ENCODE assay signal across 22 cellular contexts in the genomic region with DNA sequence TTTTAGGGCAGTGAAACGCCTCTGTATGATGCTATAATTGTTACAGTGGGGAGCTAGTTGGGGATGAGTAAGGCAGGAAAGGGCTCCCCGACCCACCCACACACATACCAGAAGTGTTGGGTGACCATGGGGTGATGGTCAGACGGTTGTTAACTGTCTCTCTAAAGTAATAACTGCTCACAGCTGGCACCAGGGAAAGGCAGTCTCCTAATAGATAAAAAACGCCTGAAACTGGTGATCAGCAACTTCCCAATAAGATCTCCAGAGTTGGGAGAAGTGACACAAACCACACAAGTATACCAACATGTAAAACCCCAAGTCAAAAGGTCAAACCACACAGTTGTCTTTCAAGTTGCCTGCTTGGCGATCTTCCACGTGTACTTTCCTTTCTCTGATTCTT.
DNase-seq lines count a peak whose midpoint lies in the region; TF ChIP-seq lines count a peak whose summit lies in the region.
"Had no signal": no experiment of that assay in that cellular context is flagged by ENCODE, and none has a peak within 500 bp of the region (broad histone marks: within the 10 kb centered on the region; RNA-seq: fewer than 3 reads in every experiment).

No MANE protein-coding gene starts in this region.

- no peak overlapping the region for H4K12ac ChIP-seq in trophoblast cell (ENCODE audit: low read depth, low read length)

- no peaks in the 10 kb centered on the region for H3K36me3 ChIP-seq in breast epithelium
- no peaks in the 10 kb centered on the region for H3K36me3 ChIP-seq in thyroid gland
- H3K36me3 ChIP-seq in trophoblast cell (ENCODE audit: control insufficient read depth in 1 of 2, insufficient read depth in 2 of 2, low read length in 2 of 2), result no peaks in the 10 kb centered on the region
- H3K36me3 ChIP-seq: BLaER1 treated with 17β-estradiol and CSF1 and Interleukin-3, amounts not matched to agents 10 nM and 100 nM had no signal

- BruUV-seq in MCF 10A (replicated peaks; lab: Mats Ljungman, UMichigan), result no TSS peak

- no peaks in the 10 kb centered on the region for H3K79me1 ChIP-seq in trophoblast cell (ENCODE audit: low read length)

- intact Hi-C loops in MCF 10A (cut with micrococcal nuclease) (no loop called here), breast epithelium (cut with DNase I; ENCODE audit: low total_unique reads) (no loop called here), thyroid gland (cut with DNase I) (no loop called here)

- no peak overlapping the region for H3K23ac ChIP-seq in trophoblast cell (ENCODE audit: low read length)

- no peaks in the 10 kb centered on the region for H3K27me3 Mint-ChIP-seq in MCF 10A (ENCODE audit: insufficient read depth, unreplicated experiment)
- H3K27me3 Mint-ChIP-seq: CD4-positive, alpha-beta memory T cell; T-cell had no signal

- H3K79me2 ChIP-seq in trophoblast cell (ENCODE audit: control insufficient read depth, insufficient read depth, low read length, poor library complexity), result no peaks in the 10 kb centered on the region

- no peak overlapping the region for H2AFZ ChIP-seq in trophoblast cell (ENCODE audit: insufficient read depth, low read length, poor library complexity)
- H2AFZ ChIP-seq: GM23338 had no signal

- peaks cover 6% of the 10 kb centered on the region for H3K9me3 Mint-ChIP-seq in MCF 10A (ENCODE audit: unreplicated experiment)

- H2BK120ac ChIP-seq in trophoblast cell (ENCODE audit: insufficient read depth, low read length, poor library complexity), result no peak overlapping the region

- TF ChIP-seq CTCF in MCF 10A (IDR thresholded peaks at IDR 0.05; ENCODE audit: unreplicated experiment) (no peak), breast epithelium (IDR thresholded peaks at IDR 0.05) (no peak), astrocyte of the cerebellum (IDR thresholded peaks at IDR 0.05; ENCODE audit: low read depth, low read length, missing control alignments) (no peak), thyroid gland (IDR thresholded peaks at IDR 0.05) (no peak)

- H2AK5ac ChIP-seq in trophoblast cell (ENCODE audit: low read length), result no peak overlapping the region

- H3K4me2 ChIP-seq in trophoblast cell (ENCODE audit: low read length), result no peak overlapping the region
- H3K4me2 ChIP-seq: GM23338, KMS-11 had no signal

- H3K4me1 ChIP-seq in breast epithelium, result no peaks in the 10 kb centered on the region
- no peaks in the 10 kb centered on the region for H3K4me1 ChIP-seq in thyroid gland
- no peaks in the 10 kb centered on the region for H3K4me1 ChIP-seq in trophoblast cell (ENCODE audit: control insufficient read depth in 1 of 2, insufficient read depth in 2 of 2, low read length in 2 of 2)

- no peak overlapping the region for H3K4me3 Mint-ChIP-seq in MCF 10A (ENCODE audit: unreplicated experiment)
- H3K4me3 Mint-ChIP-seq: CD4-positive, alpha-beta memory T cell; GM23338; T-cell had no signal

- no peak overlapping the region for H2BK5ac ChIP-seq in trophoblast cell (ENCODE audit: low read depth, low read length, poor library complexity)

- H4K8ac ChIP-seq in trophoblast cell (ENCODE audit: low read depth, low read length), result no peak overlapping the region

- POLR2A ChIA-PET in MCF 10A (lab: Yijun Ruan, JAX), result no interaction called here

- H3K27ac ChIP-seq in breast epithelium (no peak overlapping the region), thyroid gland (no peak overlapping the region), trophoblast cell (ENCODE audit: low read depth, low read length) (no peak overlapping the region)
- H3K27ac ChIP-seq: BLaER1 treated with 17β-estradiol and CSF1 and Interleukin-3, amounts not matched to agents 10 nM and 100 nM; KMS-11 had no signal

- no peak overlapping the region for H3K9ac ChIP-seq in trophoblast cell (ENCODE audit: low read length)
- H3K9ac ChIP-seq: BLaER1 treated with 17β-estradiol and CSF1 and Interleukin-3, amounts not matched to agents 10 nM and 100 nM; KMS-11 had no signal

- no peak overlapping the region for H3K27ac Mint-ChIP-seq in MCF 10A (ENCODE audit: low read depth, unreplicated experiment)
- H3K27ac Mint-ChIP-seq: CD4-positive, alpha-beta memory T cell; GM23338; T-cell had no signal

- H3K27me3 ChIP-seq in breast epithelium (no peaks in the 10 kb centered on the region), thyroid gland (no peaks in the 10 kb centered on the region), trophoblast cell (ENCODE audit: insufficient read depth, low read length) (no peaks in the 10 kb centered on the region)
- H3K27me3 ChIP-seq: BLaER1 treated with 17β-estradiol and CSF1 and Interleukin-3, amounts not matched to agents 10 nM and 100 nM had no signal

- no peak overlapping the region for H4K91ac ChIP-seq in trophoblast cell (ENCODE audit: low read depth, low read length)

- H2BK12ac ChIP-seq in trophoblast cell (ENCODE audit: low read length), result no peak overlapping the region

- H3K4me1 Mint-ChIP-seq in MCF 10A (ENCODE audit: insufficient read depth, unreplicated experiment), result peaks cover 10% of the 10 kb centered on the region
- H3K4me1 Mint-ChIP-seq: CD4-positive, alpha-beta memory T cell; GM23338; T-cell had no signal

- H3K18ac ChIP-seq in trophoblast cell (ENCODE audit: low read length), result no peak overlapping the region

- CTCF ChIA-PET in MCF 10A (lab: Yijun Ruan, JAX), result no interaction called here

- no peak overlapping the region for H3K14ac ChIP-seq in trophoblast cell (ENCODE audit: low read length)

- H3K4ac ChIP-seq in trophoblast cell (ENCODE audit: low read depth, low read length), result no peak overlapping the region

- in situ Hi-C loops in astrocyte of the cerebellum (cut with HindIII; ENCODE audit: low sequenced_read_pairs), result no loop called here

- DNase-seq in MCF 10A (ENCODE audit: unreplicated experiment), result peak; percentile 12
- DNase-seq in breast epithelium (ENCODE audit: low spot score in 2 of 2), result no peak
- DNase-seq in OCI-M1 (lab: John Stamatoyannopoulos, UW), result peak; percentile 65
- DNase-seq in astrocyte of the cerebellum (ENCODE audit: low read depth), result peak; percentile 1
- DNase-seq in pons (ENCODE audit: low spot score), result no peak
- DNase-seq in thyroid gland, result no peak
- DNase-seq in trophoblast cell, result no peak
- DNase-seq: 8988T; CD4-positive, alpha-beta memory T cell; HCEC 1CT; IMR-90; NCI-H1092 treated with DMSO at 0.1 percent for 48 hours; NCI-H146; NCI-H2029; NCI-H2227 treated with DMSO at 0.1 percent for 48 hours; NCI-H510A treated with DMSO at 0.1 percent for 48 hours; NCI-H748 treated with DMSO at 0.1 percent for 48 hours; SHP77; T-cell had no signal

- H3K9me3 ChIP-seq in breast epithelium (peaks cover 0 to 17% of the 10 kb centered on the region in 2 donors), thyroid gland (no peaks in the 10 kb centered on the region), trophoblast cell (ENCODE audit: insufficient read depth, low read depth, low read length) (peaks cover 7% of the 10 kb centered on the region)

- TF ChIP-seq POLR2A in breast epithelium (IDR thresholded peaks at IDR 0.05) (no peak), thyroid gland (IDR thresholded peaks at IDR 0.05) (no peak)

- 69 to 85% methylated on average over 6 of the region's 6 CpGs for whole genome bisulfite sequencing in thyroid gland, 2 donors
- no CpG with 5 or more reads among the region's 6 CpGs for WGBS in trophoblast cell (ENCODE audit: extremely low coverage, insufficient coverage, insufficient read length)

- no peaks in the 10 kb centered on the region for H3K36me3 Mint-ChIP-seq in MCF 10A (ENCODE audit: insufficient read depth, unreplicated experiment)
- H3K36me3 Mint-ChIP-seq: CD4-positive, alpha-beta memory T cell; T-cell had no signal

- H3K4me3 ChIP-seq in breast epithelium (no peak overlapping the region), astrocyte of the cerebellum (ENCODE audit: low read depth, low read length) (no peak overlapping the region), thyroid gland (replicated peaks in 1 of 3) (no peak overlapping the region), trophoblast cell (ENCODE audit: low read depth, low read length) (no peak overlapping the region)
- H3K4me3 ChIP-seq: BLaER1 treated with 17β-estradiol and CSF1 and Interleukin-3, amounts not matched to agents 10 nM and 100 nM; GM23338 had no signal

Comparison
In these comparisons a context has a peak if more than half of its experiments do, and no peak if none do; other contexts are left out.
1. DNase-seq: peak in MCF 10A (single experiment), OCI-M1 (single experiment) and astrocyte of the cerebellum (single experiment); none in breast epithelium (0 of 2), pons (single experiment), thyroid gland (0 of 2) and trophoblast cell (0 of 2).